ENCODE assay signal across 29 cellular contexts in the genomic region with DNA sequence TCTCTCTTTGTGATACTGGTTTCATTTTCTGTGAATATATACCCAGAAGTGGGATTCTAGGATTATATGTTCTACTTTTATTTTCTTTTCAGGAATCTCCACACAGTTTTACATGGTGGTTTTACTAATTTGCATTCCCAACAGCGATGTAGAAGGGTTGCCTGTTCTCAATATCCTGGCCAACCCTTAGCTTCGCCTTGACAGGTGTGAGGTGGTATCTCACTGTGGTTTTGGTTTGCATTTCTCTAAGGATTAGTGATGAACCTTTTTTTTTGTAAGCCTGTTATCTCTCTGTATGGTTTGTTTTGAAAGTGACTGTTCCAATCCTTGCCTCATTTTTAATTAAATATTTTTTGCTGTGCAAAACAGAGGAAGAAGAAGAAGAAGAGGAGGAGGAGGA.
"Had no signal": no experiment of that assay in that cellular context is flagged by ENCODE, and none has a peak within 500 bp of the region (broad histone marks: within the 10 kb centered on the region; RNA-seq: fewer than 3 reads in every experiment).

No MANE protein-coding gene starts in this region.

- H3K4me1 ChIP-seq: neural progenitor cell, parathyroid adenoma, psoas muscle, right lobe of liver, sigmoid colon, suprapubic skin, testis, tibial artery, transverse colon, upper lobe of right lung, uterus had no signal

- H3K79me2 ChIP-seq: parathyroid adenoma had no signal

- H3K9ac ChIP-seq: neural progenitor cell, parathyroid adenoma had no signal

- H3K4me1 Mint-ChIP-seq: natural killer cell; nephron; neural progenitor cell; stimulated activated memory B cell treated with anti-CD40 and anti-IgM and Interleukin-4, amounts not matched to agents 10 μg/mL and 1 μg/mL and 100 μg/mL, for 72 hours; stimulated activated naive CD8-positive, alpha-beta T cell treated with anti-CD3 and anti-CD28 coated beads, Interleukin-15, amount 100 ng/mL, for 72 hours had no signal

- H3K9me3 Mint-ChIP-seq: neural progenitor cell had no signal

- DNase-seq: natural killer cell; occipital lobe; ovary; posterior cingulate gyrus; psoas muscle; right cardiac atrium; right lobe of liver; sigmoid colon; small intestine; stimulated activated CD4-positive, alpha-beta T cell treated with anti-CD3 and anti-CD28 coated beads, Interleukin-15, amount 100 ng/mL, for 24 hours; stimulated activated CD4-positive, alpha-beta T cell treated with anti-CD3 and anti-CD28 coated beads, Interleukin-4, amount 100 ng/mL, for 1 hour; stimulated activated CD4-positive, alpha-beta T cell treated with anti-CD3 and anti-CD28 coated beads, Interleukin-4, amount 100 ng/mL, for 4 hours; stimulated activated CD8-positive, alpha-beta memory T cell treated with anti-CD3 and anti-CD28 coated beads, Interleukin-4, amount 100 ng/mL, for 48 hours; stimulated activated naive CD4-positive, alpha-beta T cell; stimulated activated naive CD8-positive, alpha-beta T cell treated with anti-CD3 and anti-CD28 coated beads, Interleukin-15, amount 100 ng/mL, for 72 hours; stimulated activated naive CD8-positive, alpha-beta T cell treated with anti-CD3 and anti-CD28 coated beads, Interleukin-15, Interleukin-2, amounts not matched to agents 100 U/mL and 50 U/mL, for 24 hours; substantia nigra; testis; tibial artery; transverse colon; upper lobe of right lung; uterus had no signal

- H3K36me3 Mint-ChIP-seq: neural progenitor cell; stimulated activated memory B cell treated with anti-CD40 and anti-IgM and Interleukin-4, amounts not matched to agents 10 μg/mL and 1 μg/mL and 100 μg/mL, for 72 hours; type B pancreatic cell had no signal

- H3K4me2 ChIP-seq: neural progenitor cell had no signal

- H3K9me3 ChIP-seq: ovary, psoas muscle, right lobe of liver, sigmoid colon, suprapubic skin, testis, tibial artery, transverse colon, upper lobe of right lung, uterus had no signal

- H3K4me3 ChIP-seq: neural progenitor cell, ovary, psoas muscle, right lobe of liver, sigmoid colon, suprapubic skin, testis, tibial artery, transverse colon, upper lobe of right lung, uterus had no signal

- H3K27me3 Mint-ChIP-seq: progenitor cell of endocrine pancreas; stimulated activated memory B cell treated with anti-CD40 and anti-IgM and Interleukin-4, amounts not matched to agents 10 μg/mL and 1 μg/mL and 100 μg/mL, for 72 hours; stimulated activated naive CD8-positive, alpha-beta T cell treated with anti-CD3 and anti-CD28 coated beads, Interleukin-15, amount 100 ng/mL, for 72 hours; type B pancreatic cell had no signal

- H3K27ac Mint-ChIP-seq: natural killer cell; nephron; neural progenitor cell; progenitor cell of endocrine pancreas; stimulated activated memory B cell treated with anti-CD40 and anti-IgM and Interleukin-4, amounts not matched to agents 10 μg/mL and 1 μg/mL and 100 μg/mL, for 72 hours; stimulated activated naive CD8-positive, alpha-beta T cell treated with anti-CD3 and anti-CD28 coated beads, Interleukin-15, amount 100 ng/mL, for 72 hours; type B pancreatic cell had no signal

- H2AFZ ChIP-seq: neural progenitor cell, parathyroid adenoma had no signal

- H3K27me3 ChIP-seq: neural progenitor cell, ovary, right lobe of liver, sigmoid colon, suprapubic skin, testis, tibial artery, transverse colon, upper lobe of right lung, uterus had no signal

- H3K4me3 Mint-ChIP-seq: natural killer cell; nephron; neural progenitor cell; stimulated activated memory B cell treated with anti-CD40 and anti-IgM and Interleukin-4, amounts not matched to agents 10 μg/mL and 1 μg/mL and 100 μg/mL, for 72 hours; stimulated activated naive CD8-positive, alpha-beta T cell treated with anti-CD3 and anti-CD28 coated beads, Interleukin-15, amount 100 ng/mL, for 72 hours; type B pancreatic cell had no signal

- H3K36me3 ChIP-seq: neural progenitor cell, ovary, right lobe of liver, sigmoid colon, suprapubic skin, tibial artery, transverse colon, upper lobe of right lung, uterus had no signal

- H3K27ac ChIP-seq: neural progenitor cell, ovary, parathyroid adenoma, psoas muscle, right lobe of liver, sigmoid colon, suprapubic skin, testis, tibial artery, transverse colon, upper lobe of right lung, uterus had no signal
